ENCODE assay signal across 1 cellular context in the genomic region with DNA sequence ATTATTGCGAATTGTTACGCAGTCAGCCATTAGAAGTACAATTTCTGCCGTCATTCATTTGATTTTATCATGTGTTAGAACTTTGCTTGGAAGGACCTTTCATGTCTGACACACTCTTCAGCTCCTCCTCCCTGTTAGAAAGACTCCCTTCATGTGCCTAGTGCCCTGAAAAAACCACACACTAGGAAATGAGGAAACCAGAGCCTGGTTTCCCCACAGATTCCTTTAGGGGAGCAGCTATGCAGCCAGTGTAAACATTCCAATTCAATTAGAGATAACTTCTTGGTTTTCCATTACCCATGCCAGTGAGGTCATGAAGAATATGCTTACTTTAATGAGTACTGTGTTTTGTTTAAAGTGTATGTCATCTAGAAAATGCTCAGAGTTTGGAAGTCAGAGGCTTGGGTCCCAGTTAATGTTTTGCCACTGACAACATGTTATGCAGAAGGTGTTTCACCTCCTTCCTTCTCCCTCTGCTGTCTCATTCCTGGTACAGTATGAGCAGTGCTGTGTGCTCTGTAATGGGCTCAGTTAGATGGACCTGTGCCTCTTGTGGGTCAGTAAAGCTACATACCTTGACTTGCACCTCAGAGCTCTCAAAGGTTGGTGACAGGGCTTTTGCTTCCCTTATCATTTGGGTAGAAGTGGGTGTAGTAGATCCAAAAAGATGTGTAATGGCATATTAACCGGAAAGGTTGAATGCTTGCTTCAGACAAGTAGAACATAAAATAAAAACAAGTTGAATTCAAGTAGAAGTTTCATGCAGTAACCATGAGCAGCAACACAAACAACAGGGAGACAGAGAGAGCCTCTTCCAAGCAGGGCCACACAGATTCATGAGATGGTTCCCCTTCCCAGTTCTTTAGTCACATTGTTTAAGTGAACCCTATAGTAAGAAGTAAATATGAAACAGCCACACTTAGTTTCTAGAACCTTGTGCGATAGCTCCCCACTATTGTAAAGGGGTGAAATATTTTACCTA.
TF ChIP-seq lines count a peak whose summit lies in the region.

No MANE protein-coding gene starts in this region.

TF ChIP-seq in HCT116, 20 proteins besides CTCF, POLR2A, EP300 and RAD21:
- TF ChIP-seq CBX3 (IDR thresholded peaks at IDR 0.05; ENCODE audit: low read depth): 0 out of 2 replicates have a peak, but pooled peaks have one; percentile 26
- TF ChIP-seq SRF (IDR thresholded peaks at IDR 0.05; ENCODE audit: low read depth): 0 out of 2 replicates have a peak, but pooled peaks have one; percentile 35
- TF ChIP-seq, protein P1, sequence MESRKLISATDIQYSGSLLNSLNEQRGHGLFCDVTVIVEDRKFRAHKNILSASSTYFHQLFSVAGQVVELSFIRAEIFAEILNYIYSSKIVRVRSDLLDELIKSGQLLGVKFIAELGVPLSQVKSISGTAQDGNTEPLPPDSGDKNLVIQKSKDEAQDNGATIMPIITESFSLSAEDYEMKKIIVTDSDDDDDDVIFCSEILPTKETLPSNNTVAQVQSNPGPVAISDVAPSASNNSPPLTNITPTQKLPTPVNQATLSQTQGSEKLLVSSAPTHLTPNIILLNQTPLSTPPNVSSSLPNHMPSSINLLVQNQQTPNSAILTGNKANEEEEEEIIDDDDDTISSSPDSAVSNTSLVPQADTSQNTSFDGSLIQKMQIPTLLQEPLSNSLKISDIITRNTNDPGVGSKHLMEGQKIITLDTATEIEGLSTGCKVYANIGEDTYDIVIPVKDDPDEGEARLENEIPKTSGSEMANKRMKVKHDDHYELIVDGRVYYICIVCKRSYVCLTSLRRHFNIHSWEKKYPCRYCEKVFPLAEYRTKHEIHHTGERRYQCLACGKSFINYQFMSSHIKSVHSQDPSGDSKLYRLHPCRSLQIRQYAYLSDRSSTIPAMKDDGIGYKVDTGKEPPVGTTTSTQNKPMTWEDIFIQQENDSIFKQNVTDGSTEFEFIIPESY (IDR thresholded peaks at IDR 0.05; ENCODE audit: extremely low read depth, insufficient replicate concordance, low read length): no peak
- no peak for TF ChIP-seq ELF1 (IDR thresholded peaks at IDR 0.05; ENCODE audit: borderline replicate concordance, low read depth)
- TF ChIP-seq JUND (IDR thresholded peaks at IDR 0.05): peak; percentile 26; the same call in 1 of the 2 replicates
- TF ChIP-seq SP1 (IDR thresholded peaks at IDR 0.05; ENCODE audit: low read depth): peak; percentile 53
- TF ChIP-seq SIN3A (IDR thresholded peaks at IDR 0.05; ENCODE audit: low read depth): peak; percentile 5; the same call in 1 of the 2 replicates
- TF ChIP-seq EZH2 (IDR thresholded peaks at IDR 0.05): no peak
- TF ChIP-seq, protein P2, sequence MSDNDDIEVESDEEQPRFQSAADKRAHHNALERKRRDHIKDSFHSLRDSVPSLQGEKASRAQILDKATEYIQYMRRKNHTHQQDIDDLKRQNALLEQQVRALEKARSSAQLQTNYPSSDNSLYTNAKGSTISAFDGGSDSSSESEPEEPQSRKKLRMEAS (IDR thresholded peaks at IDR 0.05): peak; percentile 48; the same call in 1 of the 2 replicates
